Comparison of ENCODE assay signal across 8 cellular contexts in the genomic region with DNA sequence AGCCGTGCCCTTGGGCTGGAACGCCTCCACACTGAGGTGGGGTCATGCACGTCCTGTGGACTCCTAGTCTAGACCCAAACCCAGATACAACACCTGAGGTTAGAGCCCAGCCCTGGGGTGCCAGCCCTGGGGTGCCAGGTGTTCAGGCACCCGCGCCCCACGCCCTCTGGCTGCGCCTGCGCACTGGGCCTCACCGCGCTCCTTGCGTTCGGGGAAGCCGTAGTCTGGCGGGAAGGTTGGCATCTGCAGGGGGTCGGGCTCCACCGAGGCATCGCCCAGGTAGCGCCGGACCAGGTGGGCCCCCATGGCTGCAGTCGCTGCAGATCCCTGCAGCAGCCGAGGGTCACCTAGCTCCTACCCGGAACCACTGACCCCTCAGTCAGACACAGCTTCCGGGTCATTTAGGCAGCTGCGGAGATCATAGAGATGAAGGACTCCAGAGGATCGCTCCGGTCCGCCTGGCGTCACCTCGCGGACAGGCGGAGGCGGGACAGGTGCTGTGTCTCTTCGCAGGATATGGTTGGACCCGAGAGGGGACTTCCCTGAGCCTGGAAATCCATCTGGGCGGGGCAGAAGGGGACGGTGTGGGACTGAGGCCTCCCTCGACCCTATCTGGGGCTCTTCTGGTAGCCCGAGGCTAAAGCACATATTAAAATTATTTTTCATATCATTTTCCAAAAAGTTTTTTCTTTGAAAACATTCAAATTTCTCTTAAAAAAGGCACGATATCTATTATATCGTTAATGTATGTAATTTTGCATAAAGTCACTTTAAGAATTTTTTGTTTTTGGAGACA. TPM values are rescaled to one million over a fixed set of nuclear protein-coding genes. Genes with fewer than 3 reads are reported as not detected.
DNase-seq lines count a peak whose midpoint lies in the region; ATAC-seq and TF ChIP-seq lines count a peak whose summit lies in the region.

Gene NDUFB7 (minus strand): TSS at position 372 of the 796 bp plus-strand sequence. CDS start 66 bp downstream, at position 306.

- peaks cover 0 to 6% of the 10 kb centered on the region in 2 donors for H3K36me3 ChIP-seq in muscle layer of duodenum (ENCODE audit: control insufficient read depth in 1 of 2, insufficient read depth in 2 of 2, low read length in 2 of 2)

- H3K27ac ChIP-seq in muscle layer of duodenum (ENCODE audit: low read length), result no peak within 1 kb of the TSS

- H3K27me3 Mint-ChIP-seq in activated T-cell treated with anti-CD3 and anti-CD28 coated beads, Interleukin-2, amount 50 U/mL, for 4 hours (ENCODE audit: low read depth), result no peaks in the 10 kb centered on the region

- peak within 1 kb of the TSS; percentile 93 to 100 for H3K4me3 ChIP-seq in muscle layer of duodenum (ENCODE audit: low read depth in 1 of 2, low read length in 2 of 2)

- peaks cover 9 to 25% of the 10 kb centered on the region in 2 donors for H3K4me1 ChIP-seq in muscle layer of duodenum (ENCODE audit: control insufficient read depth in 1 of 2, insufficient read depth in 2 of 2, low read length in 2 of 2)

- ATAC-seq in GM21723 (IDR thresholded peaks at IDR 0.05; ENCODE audit: unreplicated experiment), result peak; percentile 81
- peak; percentile 97 to 99 for ATAC-seq in activated T-cell treated with anti-CD3 and anti-CD28 coated beads, Interleukin-2, amount 50 U/mL, for 4 hours
- ATAC-seq in esophagus mucosa, result peak; percentile 83

- H3K4me1 Mint-ChIP-seq in activated T-cell treated with anti-CD3 and anti-CD28 coated beads, Interleukin-2, amount 50 U/mL, for 4 hours (ENCODE audit: low read depth), result peaks cover 39% of the 10 kb centered on the region

- H3K9me3 Mint-ChIP-seq in activated T-cell treated with anti-CD3 and anti-CD28 coated beads, Interleukin-2, amount 50 U/mL, for 4 hours, result no peaks in the 10 kb centered on the region

- H3K9me3 ChIP-seq in muscle layer of duodenum (ENCODE audit: control insufficient read depth in 1 of 2, low read length in 2 of 2), result no peaks in the 10 kb centered on the region

- no peaks in the 10 kb centered on the region for H3K27me3 ChIP-seq in muscle layer of duodenum (ENCODE audit: low read depth, low read length)

- peak; percentile 91 for DNase-seq in DMS79 treated with DMSO at 0.1 percent for 48 hours (lab: John Stamatoyannopoulos, UW)
- peak; percentile 84 for DNase-seq in KG1 (lab: John Stamatoyannopoulos, UW)
- peak; percentile 84 for DNase-seq in activated T-cell treated with anti-CD3 and anti-CD28 coated beads, Interleukin-2, amount 50 U/mL, for 4 hours
- DNase-seq in stimulated activated CD8-positive, alpha-beta memory T cell treated with anti-CD3 and anti-CD28 coated beads, Interleukin-7, amount 100 ng/mL, for 4 hours (ENCODE audit: low read depth in 2 of 2), result peak; percentile 84

- H3K4me3 Mint-ChIP-seq in activated T-cell treated with anti-CD3 and anti-CD28 coated beads, Interleukin-2, amount 50 U/mL, for 4 hours, result peak within 1 kb of the TSS; percentile 97

- no peaks in the 10 kb centered on the region for H3K36me3 Mint-ChIP-seq in activated T-cell treated with anti-CD3 and anti-CD28 coated beads, Interleukin-2, amount 50 U/mL, for 4 hours (ENCODE audit: insufficient read depth)

TF ChIP-seq in PFSK-1, 5 proteins besides CTCF, POLR2A, EP300 and RAD21:
- TF ChIP-seq SIN3A (IDR thresholded peaks at IDR 0.05; ENCODE audit: borderline replicate concordance, insufficient read depth, low read length), result peak; percentile 83; the same call in 1 of the 2 replicates
- peak in 1 of 2 experiments; percentile 43; a peak in 1 of 4 replicates for TF ChIP-seq REST (IDR thresholded peaks at IDR 0.05; ENCODE audit: insufficient read depth in 1 of 2, low read depth in 2 of 2, low read length in 2 of 2)
- TF ChIP-seq FOXP2 (optimal IDR thresholded peaks at IDR 0.05; ENCODE audit: borderline replicate concordance, extremely low read depth, extremely low read length, insufficient read depth), result peak; percentile 91
- TF ChIP-seq POLR2AphosphoS5 (IDR thresholded peaks at IDR 0.05; ENCODE audit: low read depth, low read length), result peak; percentile 87
- peak; percentile 87; the same call in 1 of the 2 replicates for TF ChIP-seq TAF1 (IDR thresholded peaks at IDR 0.05; ENCODE audit: borderline replicate concordance, insufficient read depth, low read length)

RNA-seq across cellular contexts. Expression of gene NDUFB7, which starts in this region (rescaled TPM):
- 438 TPM for polyA plus RNA-seq in PFSK-1 (2012; ENCODE audit: insufficient read length, low read depth)
- 100 to 1,000 TPM; 161 to 213 (median 175) TPM for total RNA-seq in activated T-cell treated with anti-CD3 and anti-CD28 coated beads, Interleukin-2, amount 50 U/mL, for 4 hours
- total RNA-seq in esophagus mucosa, result 186 TPM
